Comparison of ENCODE assay signal across 8 cellular contexts in genomic region chr21:26169611-26170470, GRCh38. TPM values are rescaled to one million over a fixed set of nuclear protein-coding genes. Genes with fewer than 3 reads are reported as not detected.
A peak's percentile ranks its signal among the peaks of the same experiment; 100 is the strongest.
DNase-seq lines count a peak whose midpoint lies in the region; ATAC-seq and TF ChIP-seq lines count a peak whose summit lies in the region.

No MANE protein-coding gene starts in this region.

- H3K9me2 ChIP-seq in Karpas-422 (replicated peaks; ENCODE audit: insufficient read depth, low read length): no peaks in the 10 kb centered on the region

- no peaks in the 10 kb centered on the region for H4K20me1 ChIP-seq in Karpas-422 (ENCODE audit: insufficient read depth, low read depth, low read length)

- no peak for TF ChIP-seq CTCF in choroid plexus epithelial cell (conservative IDR thresholded peaks at IDR 0.05; ENCODE audit: low read depth, low read length)

- DNase-seq in NCI-H1694 treated with DMSO at 0.1 percent for 48 hours (lab: John Stamatoyannopoulos, UW): peak; percentile 83
- peak; percentile 67 for DNase-seq in choroid plexus epithelial cell (ENCODE audit: low read depth)
- DNase-seq in kidney tubule cell (ENCODE audit: low spot score): peak; percentile 72
- peak; percentile 31 to 47 (median 40) for DNase-seq in stimulated activated CD4-positive, alpha-beta T cell treated with anti-CD3 and anti-CD28 coated beads, Interleukin-12 subunit alpha, Interleukin-12 subunit beta, amount 100 ng/mL, for 48 hours (ENCODE audit: low read depth in 2 of 3, low spot score in 1 of 3)
- no peak for DNase-seq in Karpas-422

- no peaks in the 10 kb centered on the region for H3K4me1 ChIP-seq in Karpas-422 (ENCODE audit: low read length)

- peak overlapping the region; percentile 90 for H3K4me3 ChIP-seq in choroid plexus epithelial cell (ENCODE audit: low read depth, low read length)
- no peak overlapping the region for H3K4me3 ChIP-seq in Karpas-422 (ENCODE audit: low read length)

- H3K27ac ChIP-seq in Karpas-422 (ENCODE audit: low read length): no peak overlapping the region

- H3K27me3 ChIP-seq in Karpas-422 (ENCODE audit: low read length): no peaks in the 10 kb centered on the region

- H3K9me3 ChIP-seq in Karpas-422 (ENCODE audit: low read length): no peaks in the 10 kb centered on the region; the same call in 1 of the 2 replicates

- H3K4me2 ChIP-seq in Karpas-422 (ENCODE audit: low read depth, low read length, poor library complexity, severe bottlenecking): no peak overlapping the region

- no peak overlapping the region for H3K9ac ChIP-seq in Karpas-422 (ENCODE audit: low read length)

- H3K79me2 ChIP-seq in Karpas-422 (ENCODE audit: low read length): no peaks in the 10 kb centered on the region

- H2AFZ ChIP-seq in Karpas-422 (ENCODE audit: low read length): no peak overlapping the region

- peak; percentile 49 for ATAC-seq in GM18511 (IDR thresholded peaks at IDR 0.05; ENCODE audit: unreplicated experiment)
- peak; percentile 33 for ATAC-seq in HG02884 (IDR thresholded peaks at IDR 0.05; ENCODE audit: unreplicated experiment)
- peak; percentile 28 to 36 for ATAC-seq in activated CD4-positive, CD25-positive, alpha-beta regulatory T cell treated with anti-CD3 and anti-CD28 coated beads, Interleukin-2, amount 50 U/mL, for 24 hours

- H3K36me3 ChIP-seq in Karpas-422 (ENCODE audit: insufficient read depth, low read length): no peaks in the 10 kb centered on the region

RNA-seq across cellular contexts. Expression of gene APP, which starts 0.7 kb away (rescaled TPM):
- not detected in 2 replicates for total RNA-seq in Karpas-422 (2014; rRNA removed; shearing (Covaris generic); ENCODE audit: low replicate concordance)
